10 cellular contexts compared by ENCODE assay signal in the genomic region with DNA sequence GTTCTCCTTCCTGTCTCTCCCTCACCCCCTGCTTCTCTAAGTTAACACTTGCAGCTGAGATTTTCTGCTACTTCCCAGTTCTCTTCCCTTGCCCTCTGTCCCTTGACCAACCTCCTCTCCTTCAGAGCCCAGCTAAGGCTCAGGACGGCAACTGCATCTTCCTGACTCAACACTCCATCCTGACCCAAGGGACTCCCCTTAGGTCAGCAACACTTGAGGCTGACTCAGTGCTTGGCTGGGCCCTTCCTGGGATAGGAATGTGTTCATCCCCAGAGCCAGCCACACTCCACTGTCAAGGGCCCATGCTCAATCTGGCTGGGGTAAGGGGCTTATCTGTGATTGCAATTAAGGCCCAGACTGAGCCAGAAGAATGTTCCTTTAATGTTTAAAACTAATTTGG. TPM values are rescaled to one million over a fixed set of nuclear protein-coding genes. Genes with fewer than 3 reads are reported as not detected.
A peak's percentile ranks its signal among the peaks of the same experiment; 100 is the strongest.
DNase-seq lines count a peak whose midpoint lies in the region; ATAC-seq and TF ChIP-seq lines count a peak whose summit lies in the region.
"Had no signal": no experiment of that assay in that cellular context is flagged by ENCODE, and none has a peak within 500 bp of the region (broad histone marks: within the 10 kb centered on the region; RNA-seq: fewer than 3 reads in every experiment).

No MANE protein-coding gene starts in this region.

- H3K9me3 ChIP-seq in effector memory CD4-positive, alpha-beta T cell (ENCODE audit: control insufficient read depth, low read length) = no peaks in the 10 kb centered on the region

- H3K4me1 Mint-ChIP-seq in natural killer cell = peaks cover 59 to 77% of the 10 kb centered on the region in 2 donors
- H3K4me1 Mint-ChIP-seq: brain had no signal

- no peaks in the 10 kb centered on the region for H3K27me3 ChIP-seq in effector memory CD4-positive, alpha-beta T cell (replicated peaks; ENCODE audit: control insufficient read depth, insufficient read depth, low read length, poor library complexity, severe bottlenecking)

- DNase-seq in AG09319 (ENCODE audit: extremely low read depth, low read depth) (peak; percentile 48), NCI-H226 (peak; percentile 77), natural killer cell (no peak), NCI-H187 treated with DMSO at 0.1 percent for 48 hours (lab: John Stamatoyannopoulos, UW) (no peak), Kasumi-1 (lab: John Stamatoyannopoulos, UW) (no peak)
- no peak for DNase-seq in effector memory CD4-positive, alpha-beta T cell
- DNase-seq in stimulated activated CD8-positive, alpha-beta memory T cell treated with anti-CD3 and anti-CD28 coated beads, Interleukin-4, amount 100 ng/mL, for 48 hours = no peak

- no peaks in the 10 kb centered on the region for H3K9me3 Mint-ChIP-seq in natural killer cell
- H3K9me3 Mint-ChIP-seq: brain had no signal

- H3K27ac ChIP-seq in effector memory CD4-positive, alpha-beta T cell (ENCODE audit: insufficient read depth, low read length, poor library complexity, severe bottlenecking) = peak overlapping the region; percentile 31

- no peak for TF ChIP-seq CTCF in AG09319 (IDR thresholded peaks at IDR 0.05; ENCODE audit: low read depth, low read length)
- TF ChIP-seq CTCF in natural killer cell (IDR thresholded peaks at IDR 0.05) = no peak

- H3K4me3 ChIP-seq in effector memory CD4-positive, alpha-beta T cell (ENCODE audit: insufficient read depth, low read depth, low read length, poor library complexity, severe bottlenecking) = peak overlapping the region; percentile 9

- no peaks in the 10 kb centered on the region for H3K27me3 Mint-ChIP-seq in natural killer cell (ENCODE audit: low read depth in 2 of 2)
- H3K27me3 Mint-ChIP-seq: brain had no signal

- peaks cover 37% of the 10 kb centered on the region for H3K4me1 ChIP-seq in effector memory CD4-positive, alpha-beta T cell (ENCODE audit: control insufficient read depth, insufficient read depth, low read length, poor library complexity, severe bottlenecking)

- H3K36me3 ChIP-seq in effector memory CD4-positive, alpha-beta T cell (ENCODE audit: control insufficient read depth, insufficient read depth, low read length) = peaks cover 49% of the 10 kb centered on the region

- intact Hi-C loops in natural killer cell (cut with micrococcal nuclease) = no loop called here

- H3K27ac Mint-ChIP-seq in natural killer cell = peak overlapping the region; percentile 82 to 91

- ATAC-seq in natural killer cell (no peak), GM19328 (IDR thresholded peaks at IDR 0.05; ENCODE audit: unreplicated experiment) (no peak)
- ATAC-seq: Panc1 had no signal

- peaks cover 15% of the 10 kb centered on the region for H3K36me3 Mint-ChIP-seq in natural killer cell

- H3K4me3 Mint-ChIP-seq in natural killer cell = peak overlapping the region; percentile 96
- H3K4me3 Mint-ChIP-seq: brain had no signal

RNA-seq across cellular contexts. Expression of a gene that starts 3.4 kb away (rescaled TPM):
- total RNA-seq in natural killer cell = 10 to 100 TPM; 26.6 to 55.2 (median 37.2) TPM

RNA-seq across cellular contexts. Expression of a gene that starts 9.9 kb away (rescaled TPM):
- under 1 TPM in 2 of 3 donors, not detected in 1; 0.23 to 0.57 TPM for total RNA-seq in natural killer cell

RNA-seq across cellular contexts. Expression of a gene that starts 30.3 kb away (rescaled TPM):
- total RNA-seq in natural killer cell = not detected

RNA-seq across cellular contexts. Expression of a gene that starts 44.8 kb away (rescaled TPM):
- total RNA-seq in natural killer cell = 1 to 10 TPM in 2 of 3 donors, under 1 TPM in 1; 0.95 to 8.5 (median 1.5) TPM

RNA-seq across cellular contexts. Expression of a gene that starts 52.3 kb away (rescaled TPM):
- total RNA-seq in natural killer cell = 10 to 100 TPM; 25.5 to 30.9 (median 29.5) TPM

Comparison
In these comparisons a context has a peak if more than half of its experiments do, and no peak if none do; other contexts are left out.
1. DNase-seq: peak in AG09319 (single experiment) and NCI-H226 (single experiment); none in effector memory CD4-positive, alpha-beta T cell (0 of 3), natural killer cell (single experiment), stimulated activated CD8-positive, alpha-beta memory T cell treated with anti-CD3 and anti-CD28 coated beads, Interleukin-4, amount 100 ng/mL, for 48 hours (single experiment), NCI-H187 treated with DMSO at 0.1 percent for 48 hours (single experiment) and Kasumi-1 (0 of 2).